Comparison of ENCODE assay signal across 8 cellular contexts in the genomic region with DNA sequence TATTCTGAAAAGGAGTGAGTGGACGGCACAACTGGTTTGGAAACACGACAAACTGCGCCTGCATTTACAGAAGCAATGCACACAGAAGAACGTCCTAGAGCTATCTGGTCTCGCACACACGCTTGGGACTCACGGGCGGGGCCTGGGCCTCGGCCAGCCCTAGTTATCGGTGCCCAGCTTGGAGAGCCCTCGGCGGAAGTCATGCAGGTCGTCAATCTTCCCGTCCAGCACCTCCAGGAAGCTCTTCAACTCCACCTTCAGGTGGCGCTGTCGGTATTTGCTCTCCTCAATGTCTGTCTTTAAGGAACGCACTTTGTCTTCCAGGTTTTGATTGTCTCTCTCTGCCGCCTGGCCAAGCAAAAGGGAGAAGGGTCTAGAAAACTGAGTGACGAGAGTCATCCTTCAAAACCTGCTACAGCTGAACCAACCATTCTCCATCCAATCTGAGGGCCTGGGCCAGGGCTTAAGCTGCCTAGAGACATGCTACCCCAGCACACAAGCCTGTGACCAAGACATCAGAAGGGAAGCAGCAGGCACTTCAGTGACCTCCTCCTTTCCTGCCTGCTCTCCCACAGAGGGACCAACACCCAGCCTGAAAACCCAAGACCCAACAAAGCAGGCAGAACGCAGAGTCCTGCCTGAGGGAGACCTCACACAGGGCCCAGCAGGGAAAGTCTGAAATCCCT. TPM values are rescaled to one million over a fixed set of nuclear protein-coding genes. Genes with fewer than 3 reads are reported as not detected.
DNase-seq lines count a peak whose midpoint lies in the region; TF ChIP-seq lines count a peak whose summit lies in the region.

No MANE protein-coding gene starts in this region.

- 18% methylated on average over 20 of the region's 20 CpGs for WGBS in hepatocyte (ENCODE audit: low lambda C conversion rate, missing lambda C conversion rate)

- no peaks in the 10 kb centered on the region for H3K79me2 ChIP-seq in hepatocyte

- H2AFZ ChIP-seq in hepatocyte, result peak overlapping the region; percentile 84

- H3K4me1 ChIP-seq in ascending aorta (no peaks in the 10 kb centered on the region), hepatocyte (ENCODE audit: insufficient read depth) (no peaks in the 10 kb centered on the region)

- H3K9me3 ChIP-seq in ascending aorta (no peaks in the 10 kb centered on the region), hepatocyte (ENCODE audit: low read depth) (no peaks in the 10 kb centered on the region)

- peak overlapping the region in 1 of 2 donors; percentile 27 for H3K4me3 ChIP-seq in ascending aorta
- H3K4me3 ChIP-seq in hepatocyte, result no peak overlapping the region

- DNase-seq in NCI-H2107 treated with DMSO at 0.1 percent for 48 hours (lab: John Stamatoyannopoulos, UW; ENCODE audit: unreplicated experiment) (peak; percentile 5), NCI-H2107 (lab: John Stamatoyannopoulos, UW) (no peak), HuH-7.5 (ENCODE audit: low spot score) (peak; percentile 54), RKO (ENCODE audit: low spot score) (peak; percentile 46), ascending aorta (ENCODE audit: low spot score in 2 of 2) (peak in 1 of 2 donors; percentile 68), hepatocyte (ENCODE audit: low spot score) (peak; percentile 88), renal cortical epithelial cell (ENCODE audit: low read depth) (peak; percentile 78), cortex of kidney (lab: John Stamatoyannopoulos, UW) (no peak)

- H3K4me2 ChIP-seq in hepatocyte, result peak overlapping the region; percentile 69

- H3K36me3 ChIP-seq in ascending aorta (no peaks in the 10 kb centered on the region), hepatocyte (replicated peaks; ENCODE audit: insufficient read depth, low read depth) (no peaks in the 10 kb centered on the region)

- no peaks in the 10 kb centered on the region for H4K20me1 ChIP-seq in hepatocyte (ENCODE audit: insufficient read depth, poor library complexity, severe bottlenecking)

- intact Hi-C loops in ascending aorta (cut with DNase I), result no loop called here

- no peaks in the 10 kb centered on the region for H3K9me2 ChIP-seq in hepatocyte (replicated peaks; ENCODE audit: insufficient read depth)

- H3K27ac ChIP-seq in ascending aorta, result no peak overlapping the region
- peak overlapping the region; percentile 48 for H3K27ac ChIP-seq in hepatocyte

- TF ChIP-seq CTCF in ascending aorta (IDR thresholded peaks at IDR 0.05) (peak in 2 of 3 experiments; percentile 25 to 59), hepatocyte (IDR thresholded peaks at IDR 0.05; ENCODE audit: poor library complexity) (peak; percentile 84)

- no peaks in the 10 kb centered on the region for H3K27me3 ChIP-seq in ascending aorta
- no peaks in the 10 kb centered on the region for H3K27me3 ChIP-seq in hepatocyte

RNA-seq across cellular contexts. Expression of a gene that starts 40.3 kb away (rescaled TPM):
- 18.8 TPM for total RNA-seq in ascending aorta
- 5.3 and 5.8 TPM in 2 replicates for total RNA-seq in hepatocyte
- 6.5 and 8.0 TPM in 2 replicates for polyA plus RNA-seq in hepatocyte
- 9.0 and 12.7 TPM in 2 replicates for total RNA-seq in renal cortical epithelial cell

RNA-seq across cellular contexts. Expression of a gene that starts 43.8 kb away (rescaled TPM):
- total RNA-seq in ascending aorta (not detected), hepatocyte (0.04 TPM in 1 of 2 replicates, not detected in the other), renal cortical epithelial cell (0.17 TPM in 1 of 2 replicates, not detected in the other)
- 0.06 and 0.28 TPM in 2 replicates for polyA plus RNA-seq in hepatocyte

Comparison
In these comparisons a context has a peak if more than half of its experiments do, and no peak if none do; other contexts are left out.
1. DNase-seq: peak in NCI-H2107 treated with DMSO at 0.1 percent for 48 hours (single experiment), HuH-7.5 (single experiment), RKO (single experiment), hepatocyte (single experiment) and renal cortical epithelial cell (single experiment); none in NCI-H2107 (single experiment) and cortex of kidney (single experiment).